ENCODE assay signal across 25 cellular contexts in the genomic region with DNA sequence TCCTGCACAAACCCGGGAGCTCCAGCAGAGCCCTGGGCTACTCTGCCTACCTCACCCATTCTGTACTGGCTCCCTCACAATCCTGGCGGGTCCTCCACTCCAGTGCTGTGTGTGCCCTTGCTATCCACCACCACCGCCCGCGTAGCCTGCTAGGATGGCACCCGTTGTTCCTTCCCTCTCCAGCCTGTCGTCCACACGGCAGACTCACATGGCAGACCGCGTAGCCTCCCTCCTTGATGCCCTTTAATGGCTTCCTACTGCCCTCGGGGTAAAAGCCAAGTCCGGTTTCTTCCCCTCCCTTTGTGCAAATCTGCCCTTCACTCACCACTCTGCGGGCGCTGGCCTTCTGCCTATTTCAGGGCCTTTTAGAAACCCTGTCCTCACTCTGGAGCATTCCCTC.
DNase-seq lines count a peak whose midpoint lies in the region; ATAC-seq and TF ChIP-seq lines count a peak whose summit lies in the region.
"Had no signal": no experiment of that assay in that cellular context is flagged by ENCODE, and none has a peak within 500 bp of the region (broad histone marks: within the 10 kb centered on the region; RNA-seq: fewer than 3 reads in every experiment).

No MANE protein-coding gene starts in this region.

- H4K91ac ChIP-seq in neuronal stem cell (ENCODE audit: low read depth, low read length, poor library complexity), result no peak overlapping the region

- no peak overlapping the region for H2BK15ac ChIP-seq in neuronal stem cell (ENCODE audit: low read length)

- no peak overlapping the region for H3K4me2 ChIP-seq in neuronal stem cell (ENCODE audit: insufficient read depth, low read length, poor library complexity, severe bottlenecking)

- H3K9ac ChIP-seq in neuronal stem cell (ENCODE audit: low read depth, low read length, poor library complexity), result no peak overlapping the region

- H3K27ac ChIP-seq in right cardiac atrium (ENCODE audit: low read length) (no peak overlapping the region), neuronal stem cell (replicated peaks; ENCODE audit: low read length) (no peak overlapping the region)
- H3K27ac ChIP-seq: psoas muscle, spleen had no signal

- peaks cover 11% of the 10 kb centered on the region for H3K4me1 Mint-ChIP-seq in dendritic cell treated with granulocyte-macrophage colony-stimulating factor and Interleukin-4, amounts not matched to agents 40 ng/mL and 50 ng/mL, for 4 days (ENCODE audit: low read depth)

- H3K4me3 Mint-ChIP-seq in dendritic cell treated with granulocyte-macrophage colony-stimulating factor and Interleukin-4, amounts not matched to agents 40 ng/mL and 50 ng/mL, for 4 days, result no peak overlapping the region
- H3K4me3 Mint-ChIP-seq: activated naive CD4-positive, alpha-beta T cell treated with anti-CD3 and anti-CD28 coated beads, Interleukin-2, amount 50 U/mL, for 24 hours; nephron; T-helper 1 cell treated with Interleukin-12 subunit alpha and Interleukin-12 subunit beta and Interleukin-4 antibody, amounts not matched to agents 30 μg/mL and 1 μg/mL, for 36 hours had no signal

- H2BK12ac ChIP-seq in neuronal stem cell (ENCODE audit: low read length), result no peak overlapping the region

- H3K27ac Mint-ChIP-seq in dendritic cell treated with granulocyte-macrophage colony-stimulating factor and Interleukin-4, amounts not matched to agents 40 ng/mL and 50 ng/mL, for 4 days, result peak overlapping the region; percentile 4
- H3K27ac Mint-ChIP-seq: activated naive CD4-positive, alpha-beta T cell treated with anti-CD3 and anti-CD28 coated beads, Interleukin-2, amount 50 U/mL, for 24 hours; T-helper 1 cell treated with Interleukin-12 subunit alpha and Interleukin-12 subunit beta and Interleukin-4 antibody, amounts not matched to agents 30 μg/mL and 1 μg/mL, for 36 hours had no signal

- DNase-seq in ELF-1 (ENCODE audit: low read depth, low spot score), result peak; percentile 23
- peak in 2 of 3 donors; percentile 42 to 69 for DNase-seq in right cardiac atrium
- DNase-seq in neuronal stem cell (ENCODE audit: low spot score), result no peak
- DNase-seq in NCI-H1092 (lab: John Stamatoyannopoulos, UW), result no peak
- DNase-seq in activated CD4-positive, alpha-beta T cell treated with anti-CD3 and anti-CD28 coated beads, Interleukin-2, amount 50 U/mL, for 48 hours, result no peak
- DNase-seq in MG63, result no peak
- DNase-seq: activated CD4-positive, alpha-beta T cell treated with anti-CD3 and anti-CD28 coated beads, Interleukin-2, amount 50 U/mL, for 1 hour; anterior cingulate cortex; cerebellar nuclear complex; COR-L47; effector CD8-positive, alpha-beta T cell; esophagus squamous epithelium; NCI-H1436; NCI-H2171; NCI-H524 treated with DMSO at 0.1 percent for 48 hours; spleen; stimulated activated CD4-positive, alpha-beta T cell treated with anti-CD3 and anti-CD28 coated beads, Interleukin-4, amount 100 ng/mL, for 1 hour; stimulated activated naive CD8-positive, alpha-beta T cell treated with anti-CD3 and anti-CD28 coated beads, Interleukin-15, Interleukin-2, amounts not matched to agents 100 U/mL and 50 U/mL, for 24 hours; transverse colon had no signal

- peak overlapping the region; percentile 94 for H3K23ac ChIP-seq in neuronal stem cell (ENCODE audit: low read depth, low read length, poor library complexity)

- H3K27me3 Mint-ChIP-seq in dendritic cell treated with granulocyte-macrophage colony-stimulating factor and Interleukin-4, amounts not matched to agents 40 ng/mL and 50 ng/mL, for 4 days, result peaks cover 32% of the 10 kb centered on the region

- ATAC-seq in right cardiac atrium (peak; percentile 49 to 52), SK-N-SH treated with all-trans-retinoic acid at 6 μM for 48 hours (no peak)
- ATAC-seq: psoas muscle; stimulated activated naive CD8-positive, alpha-beta T cell treated with anti-CD3 and anti-CD28 coated beads, Interleukin-15, Interleukin-2, amounts not matched to agents 100 U/mL and 50 U/mL, for 24 hours had no signal

- H3K4ac ChIP-seq in neuronal stem cell (ENCODE audit: low read length), result no peak overlapping the region

- peak overlapping the region; percentile 82 for H2AK5ac ChIP-seq in neuronal stem cell (ENCODE audit: low read depth, low read length)

- no peak overlapping the region for H4K8ac ChIP-seq in neuronal stem cell (ENCODE audit: low read depth, low read length)

- H3K4me1 ChIP-seq in right cardiac atrium (ENCODE audit: control insufficient read depth, insufficient read depth, low read length) (no peaks in the 10 kb centered on the region), neuronal stem cell (ENCODE audit: control insufficient read depth in 2 of 2, insufficient read depth in 1 of 2, low read depth in 1 of 2, low read length in 2 of 2) (peaks cover 13 to 22% of the 10 kb centered on the region in 2 donors)
- H3K4me1 ChIP-seq: psoas muscle had no signal

- H3K36me3 ChIP-seq in neuronal stem cell (replicated peaks in 1 of 2; ENCODE audit: control insufficient read depth in 2 of 2, insufficient read depth in 2 of 2, low read length in 2 of 2) (peaks cover 12 to 58% of the 10 kb centered on the region in 2 donors), MG63 (no peaks in the 10 kb centered on the region)
- H3K36me3 ChIP-seq: transverse colon had no signal

- no peak overlapping the region for H2BK5ac ChIP-seq in neuronal stem cell (ENCODE audit: low read length)

- intact Hi-C loops in dendritic cell treated with granulocyte-macrophage colony-stimulating factor and Interleukin-4, amounts not matched to agents 40 ng/mL and 50 ng/mL, for 4 days (cut with micrococcal nuclease), result loop anchor here (5.0 kb wide), 2 partner anchors 107 to 362 kb away; a partner anchor contains a TSS
- intact Hi-C loops in right cardiac atrium (cut with DNase I), result loop anchor here in 1 of 4 donors (5.0 kb wide), 1 partner anchor 107 kb away; a partner anchor contains a TSS

- H2BK120ac ChIP-seq in neuronal stem cell (ENCODE audit: low read depth, low read length), result no peak overlapping the region

- peak overlapping the region; percentile 5 for H3K18ac ChIP-seq in neuronal stem cell (ENCODE audit: low read length)

- no peaks in the 10 kb centered on the region for H3K27me3 ChIP-seq in right cardiac atrium (ENCODE audit: control insufficient read depth, insufficient read depth)
- no peaks in the 10 kb centered on the region for H3K27me3 ChIP-seq in neuronal stem cell (ENCODE audit: control insufficient read depth in 3 of 3, insufficient read depth in 3 of 3, low read depth in 1 of 3, low read length in 3 of 3)
- no peaks in the 10 kb centered on the region for H3K27me3 ChIP-seq in MG63
- H3K27me3 ChIP-seq: esophagus squamous epithelium, spleen, transverse colon had no signal

- H2AFZ ChIP-seq in neuronal stem cell (ENCODE audit: low read length), result peak overlapping the region; percentile 36

- H3K14ac ChIP-seq in neuronal stem cell (ENCODE audit: low read length), result no peak overlapping the region

- no peaks in the 10 kb centered on the region for H3K9me3 Mint-ChIP-seq in dendritic cell treated with granulocyte-macrophage colony-stimulating factor and Interleukin-4, amounts not matched to agents 40 ng/mL and 50 ng/mL, for 4 days
- H3K9me3 Mint-ChIP-seq: activated naive CD4-positive, alpha-beta T cell treated with anti-CD3 and anti-CD28 coated beads, Interleukin-2, amount 50 U/mL, for 24 hours; nephron; T-helper 1 cell treated with Interleukin-12 subunit alpha and Interleukin-12 subunit beta and Interleukin-4 antibody, amounts not matched to agents 30 μg/mL and 1 μg/mL, for 36 hours had no signal

- no peaks in the 10 kb centered on the region for H3K36me3 Mint-ChIP-seq in dendritic cell treated with granulocyte-macrophage colony-stimulating factor and Interleukin-4, amounts not matched to agents 40 ng/mL and 50 ng/mL, for 4 days (ENCODE audit: low read depth)
- H3K36me3 Mint-ChIP-seq: activated naive CD4-positive, alpha-beta T cell treated with anti-CD3 and anti-CD28 coated beads, Interleukin-2, amount 50 U/mL, for 24 hours had no signal

- no peaks in the 10 kb centered on the region for H3K79me1 ChIP-seq in neuronal stem cell (ENCODE audit: low read depth, low read length)

- H3K4me3 ChIP-seq in right cardiac atrium (ENCODE audit: low read length) (no peak overlapping the region), neuronal stem cell (ENCODE audit: low read length in 2 of 2) (no peak overlapping the region), MG63 (no peak overlapping the region)
- H3K4me3 ChIP-seq: esophagus squamous epithelium, psoas muscle, spleen, transverse colon had no signal

- H3K9me3 ChIP-seq in right cardiac atrium (ENCODE audit: control insufficient read depth, low read length), result no peaks in the 10 kb centered on the region
- no peaks in the 10 kb centered on the region for H3K9me3 ChIP-seq in neuronal stem cell (replicated peaks in 1 of 2; ENCODE audit: control insufficient read depth in 2 of 2, insufficient read depth in 1 of 2, low read depth in 1 of 2, low read length in 2 of 2)
- H3K9me3 ChIP-seq in MG63, result no peaks in the 10 kb centered on the region
- H3K9me3 ChIP-seq: esophagus squamous epithelium, psoas muscle, spleen, transverse colon had no signal

- 71% methylated on average over 14 of the region's 14 CpGs for WGBS in right cardiac atrium
- no CpG with 5 or more reads among the region's 14 CpGs for WGBS in neuronal stem cell (ENCODE audit: extremely low coverage in 2 of 2, insufficient read length in 2 of 2, insufficient replicate concordance in 1 of 2), 2 donors

TF ChIP-seq in SK-N-SH treated with all-trans-retinoic acid at 6 μM for 48 hours, 23 proteins besides CTCF, POLR2A, EP300 and RAD21 (continues in another document):
- TF ChIP-seq ZFP3 (CRISPR knock-in tag; IDR thresholded peaks at IDR 0.05), result no peak
- TF ChIP-seq, protein P1, sequence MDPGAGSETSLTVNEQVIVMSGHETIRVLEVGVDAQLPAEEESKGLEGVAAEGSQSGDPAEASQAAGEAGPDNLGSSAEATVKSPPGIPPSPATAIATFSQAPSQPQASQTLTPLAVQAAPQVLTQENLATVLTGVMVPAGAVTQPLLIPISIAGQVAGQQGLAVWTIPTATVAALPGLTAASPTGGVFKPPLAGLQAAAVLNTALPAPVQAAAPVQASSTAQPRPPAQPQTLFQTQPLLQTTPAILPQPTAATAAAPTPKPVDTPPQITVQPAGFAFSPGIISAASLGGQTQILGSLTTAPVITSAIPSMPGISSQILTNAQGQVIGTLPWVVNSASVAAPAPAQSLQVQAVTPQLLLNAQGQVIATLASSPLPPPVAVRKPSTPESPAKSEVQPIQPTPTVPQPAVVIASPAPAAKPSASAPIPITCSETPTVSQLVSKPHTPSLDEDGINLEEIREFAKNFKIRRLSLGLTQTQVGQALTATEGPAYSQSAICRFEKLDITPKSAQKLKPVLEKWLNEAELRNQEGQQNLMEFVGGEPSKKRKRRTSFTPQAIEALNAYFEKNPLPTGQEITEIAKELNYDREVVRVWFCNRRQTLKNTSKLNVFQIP (CRISPR knock-in tag; IDR thresholded peaks at IDR 0.05; ENCODE audit: borderline replicate concordance, low read depth), result no peak
- no peak for TF ChIP-seq ARNTL (CRISPR knock-in tag; IDR thresholded peaks at IDR 0.05; ENCODE audit: borderline replicate concordance, low read depth)

Comparison
In these comparisons a context has a peak if more than half of its experiments do, and no peak if none do; other contexts are left out.
1. DNase-seq: peak in ELF-1 (single experiment) and right cardiac atrium (2 of 3); none in neuronal stem cell (single experiment), NCI-H1092 (single experiment), activated CD4-positive, alpha-beta T cell treated with anti-CD3 and anti-CD28 coated beads, Interleukin-2, amount 50 U/mL, for 48 hours (0 of 2) and MG63 (single experiment).